ENCODE assay signal across 16 cellular contexts in the genomic region with DNA sequence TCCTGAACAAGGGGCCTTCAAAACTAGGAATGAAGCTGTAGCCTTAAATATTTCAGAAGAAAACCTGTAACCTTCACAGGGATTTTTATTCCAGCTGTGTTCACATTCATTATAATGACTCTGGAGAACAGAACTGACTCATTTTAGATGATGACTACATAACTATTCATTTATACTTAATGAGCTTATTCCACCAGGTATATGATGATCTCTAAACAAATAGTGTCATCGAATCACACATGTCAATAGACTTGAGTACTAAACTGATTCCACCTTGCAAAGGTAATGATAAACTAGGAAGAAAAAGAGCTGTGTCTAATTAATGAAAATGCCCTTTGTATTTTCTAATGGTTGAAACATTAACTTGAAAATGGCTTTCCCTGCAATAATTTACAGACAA.
"Had no signal": no experiment of that assay in that cellular context is flagged by ENCODE, and none has a peak within 500 bp of the region (broad histone marks: within the 10 kb centered on the region; RNA-seq: fewer than 3 reads in every experiment).

No MANE protein-coding gene starts in this region.

- H3K4me1 Mint-ChIP-seq: activated CD4-positive, alpha-beta T cell treated with anti-CD3 and anti-CD28 coated beads for 36 hours; stimulated activated effector memory CD8-positive, alpha-beta T cell treated with anti-CD3 and anti-CD28 coated beads, Interleukin-12 subunit alpha, Interleukin-12 subunit beta, amount 100 ng/mL, for 72 hours had no signal

- H3K4me1 ChIP-seq: esophagus squamous epithelium, lower lobe of right lung, sigmoid colon, upper lobe of right lung had no signal

- H3K27ac Mint-ChIP-seq: activated CD4-positive, alpha-beta memory T cell treated with anti-CD3 and anti-CD28 coated beads for 36 hours; activated CD4-positive, alpha-beta T cell treated with anti-CD3 and anti-CD28 coated beads for 36 hours; activated naive CD8-positive, alpha-beta T cell; natural killer cell treated with Interleukin-12 subunit alpha and Interleukin-12 subunit beta and Interleukin-15 and Interleukin-18, amount 100 ng/mL, for 72 hours; stimulated activated effector memory CD8-positive, alpha-beta T cell treated with anti-CD3 and anti-CD28 coated beads, Interleukin-12 subunit alpha, Interleukin-12 subunit beta, amount 100 ng/mL, for 72 hours; WTC11 had no signal

- H3K4me3 Mint-ChIP-seq: activated CD4-positive, alpha-beta memory T cell treated with anti-CD3 and anti-CD28 coated beads for 36 hours; activated CD4-positive, alpha-beta T cell treated with anti-CD3 and anti-CD28 coated beads for 36 hours; activated naive CD8-positive, alpha-beta T cell; natural killer cell treated with Interleukin-12 subunit alpha and Interleukin-12 subunit beta and Interleukin-15 and Interleukin-18, amount 100 ng/mL, for 72 hours; stimulated activated effector memory CD8-positive, alpha-beta T cell treated with anti-CD3 and anti-CD28 coated beads, Interleukin-12 subunit alpha, Interleukin-12 subunit beta, amount 100 ng/mL, for 72 hours; WTC11 had no signal

- H3K9me3 ChIP-seq: esophagus squamous epithelium, lower lobe of right lung, sigmoid colon, thoracic aorta, upper lobe of right lung had no signal

- H3K4me3 ChIP-seq: esophagus squamous epithelium, lower lobe of right lung, sigmoid colon, thoracic aorta, upper lobe of right lung had no signal

- H3K36me3 ChIP-seq: esophagus squamous epithelium, lower lobe of right lung, sigmoid colon, thoracic aorta, upper lobe of right lung had no signal

- H3K27ac ChIP-seq: esophagus squamous epithelium, lower lobe of right lung, sigmoid colon, thoracic aorta, upper lobe of right lung had no signal

- H3K27me3 Mint-ChIP-seq: activated CD4-positive, alpha-beta memory T cell treated with anti-CD3 and anti-CD28 coated beads for 36 hours; natural killer cell treated with Interleukin-12 subunit alpha and Interleukin-12 subunit beta and Interleukin-15 and Interleukin-18, amount 100 ng/mL, for 72 hours had no signal

- DNase-seq: activated CD4-positive, alpha-beta memory T cell treated with anti-CD3 and anti-CD28 coated beads for 36 hours; activated CD4-positive, alpha-beta T cell treated with anti-CD3 and anti-CD28 coated beads for 36 hours; activated T-cell treated with anti-CD3 and anti-CD28 coated beads for 4 hours; effector CD8-positive, alpha-beta T cell; esophagus squamous epithelium; left colon; lower lobe of right lung; nucleus accumbens; sigmoid colon; stimulated activated CD4-positive, alpha-beta T cell treated with anti-CD3 and anti-CD28 coated beads, Interleukin-4, amount 100 ng/mL, for 24 hours; upper lobe of right lung had no signal

- H3K36me3 Mint-ChIP-seq: activated CD4-positive, alpha-beta memory T cell treated with anti-CD3 and anti-CD28 coated beads for 36 hours; activated naive CD8-positive, alpha-beta T cell; natural killer cell treated with Interleukin-12 subunit alpha and Interleukin-12 subunit beta and Interleukin-15 and Interleukin-18, amount 100 ng/mL, for 72 hours; stimulated activated effector memory CD8-positive, alpha-beta T cell treated with anti-CD3 and anti-CD28 coated beads, Interleukin-12 subunit alpha, Interleukin-12 subunit beta, amount 100 ng/mL, for 72 hours had no signal

- H3K27me3 ChIP-seq: esophagus squamous epithelium, sigmoid colon, upper lobe of right lung had no signal

- ATAC-seq: activated CD4-positive, alpha-beta T cell treated with anti-CD3 and anti-CD28 coated beads for 36 hours; left colon; lower lobe of right lung; natural killer cell treated with Interleukin-12 subunit alpha and Interleukin-12 subunit beta and Interleukin-15 and Interleukin-18, amount 100 ng/mL, for 72 hours; stimulated activated effector memory CD8-positive, alpha-beta T cell treated with anti-CD3 and anti-CD28 coated beads, Interleukin-12 subunit alpha, Interleukin-12 subunit beta, amount 100 ng/mL, for 72 hours; upper lobe of right lung; WTC11 had no signal
